2 cellular contexts compared by ENCODE assay signal in the genomic region with DNA sequence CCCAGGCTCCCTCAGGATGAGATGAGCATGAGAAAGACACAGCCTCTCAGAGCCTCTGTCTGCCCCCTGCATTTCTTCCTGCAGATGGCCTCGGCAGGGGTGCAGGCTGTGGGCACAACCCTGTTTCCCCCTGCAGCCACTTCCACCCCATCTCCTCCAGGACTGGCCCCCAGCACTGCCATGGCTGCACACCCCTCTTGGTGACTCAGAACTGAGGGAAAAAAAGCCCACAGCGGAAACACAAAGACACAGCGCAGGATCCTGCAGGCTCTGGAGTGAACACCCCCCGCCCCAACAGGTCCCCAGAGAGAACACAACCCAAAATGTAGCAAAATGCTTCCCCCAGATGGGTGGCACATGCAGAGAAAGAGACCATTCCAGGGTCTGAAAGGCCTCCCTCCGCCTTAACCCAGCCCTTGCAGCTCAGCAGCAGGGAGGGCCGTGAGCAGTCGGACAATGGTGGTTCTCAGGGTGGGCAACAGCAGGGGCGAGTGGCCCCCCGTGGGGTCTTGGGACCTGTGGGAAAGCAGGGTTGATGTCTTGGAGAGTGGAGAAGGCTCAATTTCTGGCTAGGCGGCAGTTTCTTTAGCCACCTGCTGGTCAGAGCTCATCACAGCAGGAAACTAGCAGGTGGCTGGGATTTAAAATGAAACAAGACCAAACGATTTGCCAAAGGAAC.
TF ChIP-seq lines count a peak whose summit lies in the region.

No MANE protein-coding gene starts in this region.

TF ChIP-seq in HCT116, 20 proteins besides CTCF, POLR2A, EP300 and RAD21 (continued from another document):
- TF ChIP-seq, protein P1, sequence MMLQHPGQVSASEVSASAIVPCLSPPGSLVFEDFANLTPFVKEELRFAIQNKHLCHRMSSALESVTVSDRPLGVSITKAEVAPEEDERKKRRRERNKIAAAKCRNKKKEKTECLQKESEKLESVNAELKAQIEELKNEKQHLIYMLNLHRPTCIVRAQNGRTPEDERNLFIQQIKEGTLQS (IDR thresholded peaks at IDR 0.05), result no peak
- TF ChIP-seq FOSL1 (IDR thresholded peaks at IDR 0.05; ENCODE audit: low read depth) (no peak), EGR1 (IDR thresholded peaks at IDR 0.05; ENCODE audit: low read depth) (no peak), CBX3 (IDR thresholded peaks at IDR 0.05; ENCODE audit: low read depth) (no peak), ELF1 (IDR thresholded peaks at IDR 0.05; ENCODE audit: borderline replicate concordance, low read depth) (no peak), SRF (IDR thresholded peaks at IDR 0.05; ENCODE audit: low read depth) (no peak)

TF ChIP-seq in liver, 16 proteins besides CTCF, POLR2A, EP300 and RAD21 (continued from another document):
- no peak for TF ChIP-seq REST (IDR thresholded peaks at IDR 0.05)
- TF ChIP-seq ZBTB33 (IDR thresholded peaks at IDR 0.05), result no peak
- no peak for TF ChIP-seq HNF4G (IDR thresholded peaks at IDR 0.05)
- TF ChIP-seq TAF1 (conservative IDR thresholded peaks at IDR 0.05), result no peak
- no peak for TF ChIP-seq FOXA1 (IDR thresholded peaks at IDR 0.05)
- no peak for TF ChIP-seq HNF4A (conservative IDR thresholded peaks at IDR 0.05)
- TF ChIP-seq MAX (IDR thresholded peaks at IDR 0.05), result no peak
- no peak for TF ChIP-seq NR2F2 (IDR thresholded peaks at IDR 0.05)
- TF ChIP-seq, protein P1 (IDR thresholded peaks at IDR 0.05), result no peak
- TF ChIP-seq JUND (IDR thresholded peaks at IDR 0.05), result no peak
- TF ChIP-seq FOXA2 (IDR thresholded peaks at IDR 0.05), result no peak
